Comparison of ENCODE assay signal across 9 cellular contexts in the genomic region with DNA sequence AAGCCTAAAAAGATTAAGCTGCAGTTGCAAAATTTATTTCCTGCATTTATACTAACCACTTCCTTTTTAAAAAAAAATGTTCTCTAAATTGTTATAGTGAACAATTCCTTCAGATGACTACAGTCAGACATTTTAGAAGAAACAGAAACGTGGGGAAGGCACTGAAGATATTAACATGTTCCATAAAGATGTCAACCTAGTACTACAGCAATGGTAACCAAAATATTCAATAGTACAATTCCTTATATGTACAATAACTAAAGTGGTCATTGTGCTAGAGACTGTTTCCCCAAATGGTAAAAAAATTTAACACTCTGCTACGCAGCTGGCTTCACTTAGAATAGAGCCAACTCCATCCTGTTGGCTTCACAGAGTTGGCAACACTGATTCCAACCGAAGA.
DNase-seq lines count a peak whose midpoint lies in the region; ATAC-seq and TF ChIP-seq lines count a peak whose summit lies in the region.
"Had no signal": no experiment of that assay in that cellular context is flagged by ENCODE, and none has a peak within 500 bp of the region (broad histone marks: within the 10 kb centered on the region; RNA-seq: fewer than 3 reads in every experiment).

No MANE protein-coding gene starts in this region.

- DNase-seq in AG10803 (ENCODE audit: low read depth) (peak; percentile 33), adrenal gland (no peak), naive B cell (no peak), psoas muscle (no peak), NCI-H2171 treated with DMSO at 0.1 percent for 48 hours (lab: John Stamatoyannopoulos, UW) (no peak)
- no peak for DNase-seq in stimulated activated CD4-positive, alpha-beta T cell treated with anti-CD3 and anti-CD28 coated beads, Interleukin-2, amount 100 ng/mL, for 48 hours
- DNase-seq: NCI-H187 had no signal

- 52 to 64% (median 62%) methylated on average over 3 of the region's 3 CpGs for WGBS in adrenal gland, 4 donors
- WGBS in psoas muscle, 3 donors = 45 to 55% (median 49%) methylated on average over 3 of the region's 3 CpGs

- peaks cover 0 to 9% (median 6%) of the 10 kb centered on the region in 7 donors for H3K9me3 Mint-ChIP-seq in naive B cell

- peak overlapping the region in 4 of 8 donors; percentile 30 to 70 (median 48) for H3K4me3 Mint-ChIP-seq in naive B cell

- no peaks in the 10 kb centered on the region for H3K27me3 ChIP-seq in adrenal gland
- H3K27me3 ChIP-seq in psoas muscle (ENCODE audit: insufficient read depth in 3 of 3, low read length in 2 of 3) = no peaks in the 10 kb centered on the region

- intact Hi-C loops in adrenal gland (cut with DNase I) (no loop called here), psoas muscle (cut with DNase I) (no loop called here)

- H3K4me3 ChIP-seq in AG10803 (ENCODE audit: low read length) (no peak overlapping the region), adrenal gland (no peak overlapping the region), psoas muscle (no peak overlapping the region)

- TF ChIP-seq POLR2A in adrenal gland (IDR thresholded peaks at IDR 0.05) = no peak

- H3K36me3 Mint-ChIP-seq in naive B cell = peaks cover 22 to 23% of the 10 kb centered on the region in 2 donors

- H3K4me1 ChIP-seq in adrenal gland (replicated peaks in 1 of 2) (peaks cover 0 to 5% of the 10 kb centered on the region in 2 donors), psoas muscle (no peaks in the 10 kb centered on the region)

- peak overlapping the region in 4 of 6 donors; percentile 39 to 81 (median 60) for H3K27ac Mint-ChIP-seq in naive B cell

- H3K9me3 ChIP-seq in KOPT-K1 (ENCODE audit: insufficient read depth, low read length, poor library complexity, severe bottlenecking) (peaks cover 22% of the 10 kb centered on the region), adrenal gland (replicated peaks in 1 of 3) (peaks cover 0 to 6% (median 0%) of the 10 kb centered on the region in 3 donors), psoas muscle (no peaks in the 10 kb centered on the region)

- H3K36me3 ChIP-seq in KOPT-K1 (ENCODE audit: insufficient read depth, low read length) (peaks cover 72% of the 10 kb centered on the region), adrenal gland (replicated peaks in 1 of 2) (no peaks in the 10 kb centered on the region), psoas muscle (ENCODE audit: insufficient read depth in 1 of 2, low read depth in 1 of 2) (peaks cover 0 to 3% of the 10 kb centered on the region in 2 donors)

- peak overlapping the region; percentile 77 for H3K27ac ChIP-seq in KOPT-K1 (ENCODE audit: low read depth, low read length, poor library complexity, severe bottlenecking)
- H3K27ac ChIP-seq in adrenal gland = peak overlapping the region; percentile 39 to 78 (median 57)
- H3K27ac ChIP-seq in psoas muscle = no peak overlapping the region

- no peak for TF ChIP-seq CTCF in AG10803 (conservative IDR thresholded peaks at IDR 0.05; ENCODE audit: low read length)
- no peak for TF ChIP-seq CTCF in adrenal gland (IDR thresholded peaks at IDR 0.05)
- TF ChIP-seq CTCF in psoas muscle (IDR thresholded peaks at IDR 0.05) = no peak

- H3K4me1 Mint-ChIP-seq in naive B cell = peaks cover 24 to 45% (median 28%) of the 10 kb centered on the region in 3 donors

- no peaks in the 10 kb centered on the region for H3K27me3 Mint-ChIP-seq in naive B cell

- ATAC-seq in naive B cell (ENCODE audit: low read depth in 2 of 2) = peak; percentile 47 to 56
- no peak for ATAC-seq in GM18502 (IDR thresholded peaks at IDR 0.05; ENCODE audit: poor library complexity, unreplicated experiment)
- ATAC-seq in psoas muscle = no peak

Comparison
In these comparisons a context has a peak if more than half of its experiments do, and no peak if none do; other contexts are left out.
1. ATAC-seq: peak in naive B cell (2 of 2); none in GM18502 (single experiment) and psoas muscle (0 of 4).